ENCODE assay signal across 17 cellular contexts in the genomic region with DNA sequence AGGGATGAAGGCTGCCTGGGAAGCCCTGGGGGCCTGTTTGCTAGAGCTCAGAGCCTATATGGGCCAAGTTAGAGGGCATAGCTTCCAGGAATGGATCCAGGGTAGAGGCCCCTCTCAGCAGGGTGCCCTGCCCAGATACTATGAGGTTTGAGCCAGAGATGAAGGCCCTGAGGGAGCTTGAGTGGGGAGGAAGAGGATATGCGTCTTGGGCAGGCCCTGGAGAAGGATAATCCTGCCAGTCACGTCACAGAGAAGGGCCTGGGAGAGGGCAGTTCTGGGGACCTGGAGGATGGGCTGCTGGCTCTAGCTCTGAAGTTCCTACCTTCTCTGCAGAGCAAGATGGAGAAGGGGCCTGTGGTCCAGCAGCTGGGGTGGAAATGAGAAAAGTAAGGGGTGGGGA. TPM values are rescaled to one million over a fixed set of nuclear protein-coding genes. Genes with fewer than 3 reads are reported as not detected.
DNase-seq lines count a peak whose midpoint lies in the region; ATAC-seq and TF ChIP-seq lines count a peak whose summit lies in the region.
"Had no signal": no experiment of that assay in that cellular context is flagged by ENCODE, and none has a peak within 500 bp of the region (broad histone marks: within the 10 kb centered on the region; RNA-seq: fewer than 3 reads in every experiment).

No MANE protein-coding gene starts in this region.

- H3K4me3 ChIP-seq in mammary epithelial cell (replicated peaks in 1 of 3; ENCODE audit: insufficient read depth in 1 of 3, low read depth in 2 of 3, low read length in 3 of 3) (no peak overlapping the region), brain microvascular endothelial cell (ENCODE audit: low read depth, low read length) (no peak overlapping the region), uterus (no peak overlapping the region)
- H3K4me3 ChIP-seq: esophagus muscularis mucosa, right atrium auricular region, upper lobe of left lung had no signal

- in situ Hi-C loops in mammary epithelial cell (cut with MboI; ENCODE audit: low sequenced_read_pairs in 2 of 2), result no loop called here
- in situ Hi-C loops in brain microvascular endothelial cell (cut with HindIII; ENCODE audit: low pct_ligation_motif_present, low sequenced_read_pairs), result no loop called here

- H4K20me1 ChIP-seq in mammary epithelial cell (ENCODE audit: insufficient read depth, low read length), result no peaks in the 10 kb centered on the region

- no peak overlapping the region for H3K9ac ChIP-seq in mammary epithelial cell (ENCODE audit: insufficient read depth, low read length)

- no peak for ATAC-seq in naive B cell (ENCODE audit: low read depth in 2 of 2)
- ATAC-seq in stimulated activated naive B cell treated with anti-CD40 and anti-IgM and Interleukin-4, amounts not matched to agents 10 μg/mL and 1 μg/mL and 100 μg/mL, for 72 hours (replicated peaks), result no peak
- ATAC-seq in HG03280 (IDR thresholded peaks at IDR 0.05; ENCODE audit: unreplicated experiment), result no peak

- H3K79me2 ChIP-seq in mammary epithelial cell (ENCODE audit: insufficient read depth, low read length), result peaks cover 3% of the 10 kb centered on the region

- dilution Hi-C loops in mammary epithelial cell (cut with HindIII; ENCODE audit: low sequenced_read_pairs), result loop anchor here (5.0 kb wide), 2 partner anchors 40 to 50 kb away; no protein-coding TSS in a partner anchor

- no peak for TF ChIP-seq POLR2A in uterus (IDR thresholded peaks at IDR 0.05)

- H3K27me3 Mint-ChIP-seq in MCF 10A (ENCODE audit: insufficient read depth, unreplicated experiment) (no peaks in the 10 kb centered on the region), naive B cell (peaks cover 0 to 26% (median 25%) of the 10 kb centered on the region in 3 donors)
- peaks cover 19 to 23% of the 10 kb centered on the region in 2 donors for H3K27me3 Mint-ChIP-seq in stimulated activated naive B cell treated with anti-CD40 and anti-IgM and Interleukin-4, amounts not matched to agents 10 μg/mL and 1 μg/mL and 100 μg/mL, for 72 hours

- H3K27me3 ChIP-seq in mammary epithelial cell (ENCODE audit: insufficient read depth, low read length) (no peaks in the 10 kb centered on the region), brain microvascular endothelial cell (replicated peaks) (no peaks in the 10 kb centered on the region), uterus (no peaks in the 10 kb centered on the region)
- H3K27me3 ChIP-seq: esophagus muscularis mucosa, right atrium auricular region, upper lobe of left lung had no signal

- H3K27ac Mint-ChIP-seq in MCF 10A (ENCODE audit: low read depth, unreplicated experiment), result peak overlapping the region; percentile 51
- no peak overlapping the region for H3K27ac Mint-ChIP-seq in naive B cell
- H3K27ac Mint-ChIP-seq in stimulated activated naive B cell treated with anti-CD40 and anti-IgM and Interleukin-4, amounts not matched to agents 10 μg/mL and 1 μg/mL and 100 μg/mL, for 72 hours, result no peak overlapping the region

- DNase-seq in MCF 10A (ENCODE audit: unreplicated experiment) (no peak), mammary epithelial cell (no peak), brain microvascular endothelial cell (no peak), naive B cell (no peak), uterus (no peak), mesenteric fat pad (ENCODE audit: low spot score) (no peak)
- no peak for DNase-seq in stimulated activated naive B cell treated with anti-CD40 and anti-IgM and Interleukin-4, amounts not matched to agents 10 μg/mL and 1 μg/mL and 100 μg/mL, for 72 hours
- DNase-seq: activated CD4-positive, alpha-beta T cell treated with anti-CD3 and anti-CD28 coated beads, Interleukin-2, amount 50 U/mL, for 1 hour; activated T-cell treated with anti-CD3 and anti-CD28 coated beads, Interleukin-2, amount 50 U/mL, for 48 hours; dermis blood vessel endothelial cell; NCI-H2081 treated with DMSO at 0.1 percent for 48 hours; stimulated activated CD4-positive, alpha-beta T cell treated with anti-CD3 and anti-CD28 coated beads, Interleukin-2, amount 100 ng/mL, for 24 hours; T-helper 9 cell; upper lobe of left lung had no signal

- CTCF ChIA-PET in MCF 10A (lab: Yijun Ruan, JAX), result interaction anchor here (1.0 to 3.7 kb wide), 2 partner anchors 17 to 58 kb away, joined by 3 to 28 read pairs; no protein-coding TSS in a partner anchor
- CTCF ChIA-PET in mammary epithelial cell (lab: Charles Lee; ENCODE audit: low non-redundant PET), result no interaction called here

- no peak overlapping the region for H3K4me2 ChIP-seq in mammary epithelial cell (ENCODE audit: insufficient read depth, low read depth, low read length)

- H3K9me3 Mint-ChIP-seq in MCF 10A (ENCODE audit: unreplicated experiment) (no peaks in the 10 kb centered on the region), naive B cell (no peaks in the 10 kb centered on the region)
- no peaks in the 10 kb centered on the region for H3K9me3 Mint-ChIP-seq in stimulated activated naive B cell treated with anti-CD40 and anti-IgM and Interleukin-4, amounts not matched to agents 10 μg/mL and 1 μg/mL and 100 μg/mL, for 72 hours

- BruUV-seq in MCF 10A (replicated peaks; lab: Mats Ljungman, UMichigan) (no TSS peak), mammary epithelial cell (replicated peaks; lab: Mats Ljungman, UMichigan) (no TSS peak)

- no peak overlapping the region for H2AFZ ChIP-seq in mammary epithelial cell (ENCODE audit: low read depth, low read length)

- H3K4me1 Mint-ChIP-seq in MCF 10A (ENCODE audit: insufficient read depth, unreplicated experiment) (peaks cover 14% of the 10 kb centered on the region), naive B cell (peaks cover 21 to 36% (median 28%) of the 10 kb centered on the region in 3 donors)
- peaks cover 9 to 38% of the 10 kb centered on the region in 2 donors for H3K4me1 Mint-ChIP-seq in stimulated activated naive B cell treated with anti-CD40 and anti-IgM and Interleukin-4, amounts not matched to agents 10 μg/mL and 1 μg/mL and 100 μg/mL, for 72 hours

- H3K4me3 Mint-ChIP-seq in MCF 10A (ENCODE audit: unreplicated experiment) (peak overlapping the region; percentile 21), naive B cell (peak overlapping the region in 6 of 8 donors; percentile 26 to 80 (median 56))
- no peak overlapping the region for H3K4me3 Mint-ChIP-seq in stimulated activated naive B cell treated with anti-CD40 and anti-IgM and Interleukin-4, amounts not matched to agents 10 μg/mL and 1 μg/mL and 100 μg/mL, for 72 hours

- H3K4me1 ChIP-seq in mammary epithelial cell (ENCODE audit: insufficient read depth, low read length) (peaks cover 20% of the 10 kb centered on the region), uterus (peaks cover 7 to 12% of the 10 kb centered on the region in 2 donors)

- intact Hi-C loops in MCF 10A (cut with micrococcal nuclease), result no loop called here
- intact Hi-C loops in mammary epithelial cell (cut with micrococcal nuclease), result no loop called here
- intact Hi-C loops in uterus (cut with DNase I; ENCODE audit: low total_unique reads), result no loop called here

- H3K36me3 Mint-ChIP-seq in MCF 10A (ENCODE audit: insufficient read depth, unreplicated experiment) (no peaks in the 10 kb centered on the region), naive B cell (no peaks in the 10 kb centered on the region)
- no peaks in the 10 kb centered on the region for H3K36me3 Mint-ChIP-seq in stimulated activated naive B cell treated with anti-CD40 and anti-IgM and Interleukin-4, amounts not matched to agents 10 μg/mL and 1 μg/mL and 100 μg/mL, for 72 hours

- WGBS in mammary epithelial cell (ENCODE audit: low coverage, missing lambda C conversion rate), result 80% methylated on average over 2 of the region's 2 CpGs

- H3K27ac ChIP-seq in mammary epithelial cell (ENCODE audit: insufficient read depth, low read depth, low read length), result no peak overlapping the region
- H3K27ac ChIP-seq in brain microvascular endothelial cell, result peak overlapping the region; percentile 10
- H3K27ac ChIP-seq in uterus, result peak overlapping the region; percentile 97 to 98
- H3K27ac ChIP-seq: right atrium auricular region had no signal

- H3K36me3 ChIP-seq in mammary epithelial cell (ENCODE audit: insufficient read depth, low read length) (no peaks in the 10 kb centered on the region), brain microvascular endothelial cell (replicated peaks) (no peaks in the 10 kb centered on the region), uterus (no peaks in the 10 kb centered on the region)
- H3K36me3 ChIP-seq: esophagus muscularis mucosa, right atrium auricular region, upper lobe of left lung had no signal

- no peaks in the 10 kb centered on the region for H3K9me3 ChIP-seq in mammary epithelial cell (replicated peaks; ENCODE audit: insufficient read depth, low read length)
- no peaks in the 10 kb centered on the region for H3K9me3 ChIP-seq in uterus
- H3K9me3 ChIP-seq: esophagus muscularis mucosa, right atrium auricular region, upper lobe of left lung had no signal

- POLR2A ChIA-PET in MCF 10A (lab: Yijun Ruan, JAX), result no interaction called here

- TF ChIP-seq CTCF in MCF 10A (IDR thresholded peaks at IDR 0.05; ENCODE audit: unreplicated experiment) (no peak), mammary epithelial cell (conservative IDR thresholded peaks at IDR 0.05 in 1 of 2, IDR thresholded peaks at IDR 0.05 in 1 of 2; ENCODE audit: extremely low read depth in 1 of 2, insufficient read depth in 1 of 2, low read depth in 1 of 2, low read length in 2 of 2) (no peak), brain microvascular endothelial cell (IDR thresholded peaks at IDR 0.05; ENCODE audit: low read depth, low read length, missing control alignments) (no peak), uterus (IDR thresholded peaks at IDR 0.05) (no peak)

RNA-seq across cellular contexts. Expression of a gene that starts 5.9 kb away (rescaled TPM):
- total RNA-seq in MCF 10A (2022), result 6.9 and 7.0 TPM in 2 replicates
- 10 to 100 TPM in 1 of 2 donors, 1 to 10 TPM in 1; 8.7 to 31.1 TPM for total RNA-seq in mammary epithelial cell
- 16.7 TPM for polyA plus RNA-seq in mammary epithelial cell
- 11.6 TPM for polyA minus RNA-seq in mammary epithelial cell
- polyA plus RNA-seq in naive B cell (ENCODE audit: low read depth in 6 of 6), result 1 to 10 TPM in 1 of 6 donors, under 1 TPM in 2, not detected in 3; 0.17 to 1.0 (median 0.23) TPM
- total RNA-seq in uterus, result 10 to 100 TPM in 2 of 4 donors, 1 to 10 TPM in 2; 5.9 to 62.2 (median 22.7) TPM
- 13.2 TPM for total RNA-seq in mesenteric fat pad

RNA-seq across cellular contexts. Expression of a gene that starts 23.5 kb away (rescaled TPM):
- total RNA-seq in MCF 10A (2022) (21.9 and 33.2 TPM in 2 replicates), mammary epithelial cell (10 to 100 TPM; 30.5 to 42.2 TPM), uterus (10 to 100 TPM; 10.6 to 75.8 (median 55.0) TPM), mesenteric fat pad (58.5 TPM)
- polyA plus RNA-seq in mammary epithelial cell (12.9 TPM), naive B cell (ENCODE audit: low read depth in 6 of 6) (not detected)
- polyA minus RNA-seq in mammary epithelial cell, result 33.6 TPM

RNA-seq across cellular contexts. Expression of a gene that starts 39.6 kb away (rescaled TPM):
- total RNA-seq in MCF 10A (2022), result 67.8 and 88.4 TPM in 2 replicates
- 10 to 100 TPM; 28.2 to 71.9 TPM for total RNA-seq in mammary epithelial cell
- polyA plus RNA-seq in mammary epithelial cell, result 53.4 TPM
- polyA minus RNA-seq in mammary epithelial cell, result 137 TPM
- polyA plus RNA-seq in naive B cell (ENCODE audit: low read depth in 6 of 6), result 10 to 100 TPM in 5 of 6 donors, 1 to 10 TPM in 1; 9.1 to 51.3 (median 29.9) TPM
- total RNA-seq in uterus, result 100 to 1,000 TPM in 1 of 4 donors, 10 to 100 TPM in 3; 43.8 to 238 (median 81.8) TPM
- 45.1 TPM for total RNA-seq in mesenteric fat pad

RNA-seq across cellular contexts. Expression of a gene that starts 53.3 kb away (rescaled TPM):
- total RNA-seq in MCF 10A (2022), result 1.0 and 1.2 TPM in 2 replicates
- under 1 TPM; 0.17 to 0.68 TPM for total RNA-seq in mammary epithelial cell
- 0.37 TPM for polyA plus RNA-seq in mammary epithelial cell
- polyA minus RNA-seq in mammary epithelial cell, result not detected
- 1 to 10 TPM; 2.0 to 3.8 (median 3.0) TPM for polyA plus RNA-seq in naive B cell (ENCODE audit: low read depth in 6 of 6)
- 10 to 100 TPM in 1 of 4 donors, under 1 TPM in 1, not detected in 2; 0.88 to 22.1 TPM for total RNA-seq in uterus
- total RNA-seq in mesenteric fat pad, result 4.7 TPM

Comparison
In these comparisons a context has a peak if more than half of its experiments do, and no peak if none do; other contexts are left out.
1. H3K4me3 Mint-ChIP-seq: peak in MCF 10A (single experiment) and naive B cell (6 of 8); none in stimulated activated naive B cell treated with anti-CD40 and anti-IgM and Interleukin-4, amounts not matched to agents 10 μg/mL and 1 μg/mL and 100 μg/mL, for 72 hours (0 of 2).